8 cellular contexts compared by ENCODE assay signal in genomic region chr7:876077-876971, GRCh38. TPM values are rescaled to one million over a fixed set of nuclear protein-coding genes. Genes with fewer than 3 reads are reported as not detected.
DNase-seq lines count a peak whose midpoint lies in the region; ATAC-seq, FAIRE-seq and TF ChIP-seq lines count a peak whose summit lies in the region.

GET4 (plus strand) TSS chr7:876554; CDS start chr7:876646, 92 bp downstream.

- H3K27me3 ChIP-seq in AG04450 (ENCODE audit: control insufficient read depth, insufficient read depth, low read length) (no peaks in the 10 kb centered on the region), keratinocyte (ENCODE audit: control insufficient read depth, extremely low read depth, insufficient read depth, low read length) (no peaks in the 10 kb centered on the region)

- DNase-seq in AG04450 (ENCODE audit: low read depth, low spot score): peak; percentile 87
- DNase-seq in NCI-H2227 (lab: John Stamatoyannopoulos, UW; ENCODE audit: unreplicated experiment): peak; percentile 97
- DNase-seq in activated CD4-positive, CD25-positive, alpha-beta regulatory T cell treated with anti-CD3 and anti-CD28 coated beads, Interleukin-2, amount 50 U/mL, for 16 hours (ENCODE audit: low read depth, low spot score): peak; percentile 93
- peak; percentile 97 to 99 for DNase-seq in central memory CD8-positive, alpha-beta T cell (ENCODE audit: low spot score in 2 of 2)
- peak; percentile 50 for DNase-seq in keratinocyte (ENCODE audit: low read depth, low spot score)
- peak; percentile 96 to 99 for DNase-seq in stimulated activated CD4-positive, alpha-beta T cell treated with anti-CD3 and anti-CD28 coated beads, Interleukin-15, amount 100 ng/mL, for 1 hour (ENCODE audit: low read depth in 1 of 2, low spot score in 1 of 2)

- peaks cover 42% of the 10 kb centered on the region for H3K79me2 ChIP-seq in keratinocyte (ENCODE audit: control insufficient read depth, insufficient read depth, low read length)

- peak within 1 kb of the TSS; percentile 91 for H3K4me3 Mint-ChIP-seq in central memory CD8-positive, alpha-beta T cell

- POLR2A ChIA-PET in AG04450 (lab: Yijun Ruan, JAX): interaction anchor here (0.7 to 1.4 kb wide), 3 partner anchors 99 to 485 kb away, joined by 3 to 4 read pairs (median 3); partner anchors contain the start of gene COX19

- H3K4me1 ChIP-seq in keratinocyte (ENCODE audit: control insufficient read depth, extremely low read depth, insufficient read depth, low read length): peaks cover 17% of the 10 kb centered on the region

- dilution Hi-C loops in keratinocyte (cut with MboI; ENCODE audit: extremely low pct_ligation_motif_present, low sequenced_read_pairs): no loop called here

- H4K20me1 ChIP-seq in keratinocyte (ENCODE audit: control insufficient read depth, extremely low read depth, insufficient read depth, low read length): no peaks in the 10 kb centered on the region

- FAIRE-seq in keratinocyte (lab: Jason Lieb, UNC): no peak

- no peaks in the 10 kb centered on the region for H3K9me1 ChIP-seq in keratinocyte (ENCODE audit: control insufficient read depth, extremely low read depth, insufficient read depth, low read length)

- peak within 1 kb of the TSS; percentile 92 for H3K4me3 ChIP-seq in AG04450 (ENCODE audit: low read depth, low read length)
- H3K4me3 ChIP-seq in keratinocyte (ENCODE audit: control insufficient read depth in 2 of 3, extremely low read depth in 1 of 3, insufficient read depth in 2 of 3, low read depth in 1 of 3, low read length in 3 of 3): peak within 1 kb of the TSS; percentile 71 to 80 (median 74)

- H3K9me3 Mint-ChIP-seq in central memory CD8-positive, alpha-beta T cell: no peaks in the 10 kb centered on the region

- peaks cover 10% of the 10 kb centered on the region for H3K4me1 Mint-ChIP-seq in central memory CD8-positive, alpha-beta T cell

- no peaks in the 10 kb centered on the region for H3K27me3 Mint-ChIP-seq in central memory CD8-positive, alpha-beta T cell

- H3K27ac ChIP-seq in AG04450 (ENCODE audit: low read depth, low read length) (peak within 1 kb of the TSS; percentile 61), keratinocyte (ENCODE audit: control insufficient read depth, insufficient read depth, low read length) (peak within 1 kb of the TSS; percentile 71)

- peak within 1 kb of the TSS; percentile 80 for H3K9ac ChIP-seq in keratinocyte (ENCODE audit: control insufficient read depth, extremely low read depth, insufficient read depth, low read length)

- peak within 1 kb of the TSS; percentile 20 for H3K4me2 ChIP-seq in keratinocyte (ENCODE audit: control insufficient read depth, extremely low read depth, insufficient read depth, low read depth, low read length)

- H3K27ac Mint-ChIP-seq in central memory CD8-positive, alpha-beta T cell (ENCODE audit: low read depth): peak within 1 kb of the TSS; percentile 98

- H3K9me3 ChIP-seq in AG04450 (ENCODE audit: control insufficient read depth, insufficient read depth, low read length) (no peaks in the 10 kb centered on the region; the same call in 1 of the 2 replicates), keratinocyte (ENCODE audit: control insufficient read depth, low read depth, low read length) (no peaks in the 10 kb centered on the region)

- peak; percentile 46 for ATAC-seq in GM18870 (IDR thresholded peaks at IDR 0.05; ENCODE audit: unreplicated experiment)
- peak; percentile 70 for ATAC-seq in HG03135 (IDR thresholded peaks at IDR 0.05; ENCODE audit: unreplicated experiment)
- peak; percentile 84 for ATAC-seq in central memory CD8-positive, alpha-beta T cell (replicated peaks; ENCODE audit: extremely low read depth, poor library complexity, severe bottlenecking)

- H2AFZ ChIP-seq in keratinocyte (ENCODE audit: control insufficient read depth, low read length): peak within 1 kb of the TSS; percentile 77

- TF ChIP-seq CTCF in AG04450 (IDR thresholded peaks at IDR 0.05; ENCODE audit: low read depth, low read length) (0 out of 2 replicates have a peak, but pooled peaks have one; percentile 9), keratinocyte (optimal IDR thresholded peaks at IDR 0.05 in 1 of 3, IDR thresholded peaks at IDR 0.05 in 1 of 3, conservative IDR thresholded peaks at IDR 0.05 in 1 of 3; ENCODE audit: extremely low read depth in 1 of 3, insufficient read depth in 2 of 3, low read length in 3 of 3) (peak in 1 of 3 experiments; percentile 26)

- CTCF ChIA-PET in AG04450 (lab: Charles Lee): interaction anchor here (0.7 to 0.9 kb wide), 2 partner anchors 34 to 593 kb away, joined by 3 to 5 read pairs; no protein-coding TSS in a partner anchor

- peaks cover 16 to 20% of the 10 kb centered on the region in 2 experiments for H3K36me3 ChIP-seq in keratinocyte (ENCODE audit: control insufficient read depth in 2 of 2, extremely low read depth in 1 of 2, insufficient read depth in 2 of 2, low read length in 2 of 2)

- H3K36me3 Mint-ChIP-seq in central memory CD8-positive, alpha-beta T cell (ENCODE audit: insufficient read depth): peaks cover 18% of the 10 kb centered on the region

RNA-seq across cellular contexts. Expression of gene GET4, which starts in this region (rescaled TPM):
- polyA plus RNA-seq in AG04450 (2011; rRNA removed) (13.9 and 18.5 TPM in 2 replicates), keratinocyte (21.1 to 32.0 TPM (median 22.9 TPM) in 3 replicates)
- polyA minus RNA-seq in AG04450 (2011; rRNA and poly(A)+ RNA removed): 9.6 and 10.2 TPM in 2 replicates
- polyA plus RNA-seq in keratinocyte (2011; ENCODE audit: low read depth): 40.4 TPM
- 14.0 and 26.1 TPM in 2 replicates for polyA plus RNA-seq in keratinocyte (2011; cell fraction: cytosol; rRNA removed)
- 50.3 and 70.5 TPM in 2 replicates for polyA plus RNA-seq in keratinocyte (2011; cell fraction: nucleus; rRNA removed)
- polyA plus RNA-seq in keratinocyte (2012; ENCODE audit: low replicate concordance): 26.7 and 47.3 TPM in 2 replicates
- 9.3 to 11.1 TPM (median 10.1 TPM) in 3 replicates for polyA minus RNA-seq in keratinocyte
- polyA minus RNA-seq in keratinocyte (2011; cell fraction: cytosol; rRNA and poly(A)+ RNA removed): 33.4 TPM
- polyA minus RNA-seq in keratinocyte (2011; cell fraction: nucleus; rRNA and poly(A)+ RNA removed): 10.4 and 14.1 TPM in 2 replicates

Comparison
In these comparisons a context has a peak if more than half of its experiments do, and no peak if none do; other contexts are left out.
1. Peak in every context shown above with its lines: DNase-seq, ATAC-seq, H3K4me3 ChIP-seq and H3K27ac ChIP-seq.